ENCODE assay signal across 1 cellular context in the genomic region with DNA sequence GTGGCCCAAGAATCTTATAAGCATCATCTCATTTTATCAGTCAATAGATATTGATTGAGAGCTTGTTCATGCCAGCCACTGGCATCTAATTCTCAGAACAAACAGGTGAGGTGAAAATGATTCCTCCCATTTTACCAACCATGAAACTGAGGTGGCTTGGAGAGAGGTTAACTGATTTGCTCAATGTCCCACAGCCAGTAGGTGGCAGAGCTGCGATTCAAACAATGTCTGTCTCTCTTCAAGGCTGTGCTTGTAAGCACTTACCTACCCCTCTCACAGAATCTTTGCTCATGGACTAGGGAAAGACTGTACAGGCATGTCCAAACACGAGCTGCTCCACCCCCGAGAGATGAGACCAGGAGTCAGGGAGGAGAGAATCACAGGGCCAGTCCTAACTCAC.
TF ChIP-seq lines count a peak whose summit lies in the region.

No MANE protein-coding gene starts in this region.

TF ChIP-seq in GM23338, 12 proteins besides CTCF, POLR2A, EP300 and RAD21 (continued from another document):
- TF ChIP-seq, protein P1, sequence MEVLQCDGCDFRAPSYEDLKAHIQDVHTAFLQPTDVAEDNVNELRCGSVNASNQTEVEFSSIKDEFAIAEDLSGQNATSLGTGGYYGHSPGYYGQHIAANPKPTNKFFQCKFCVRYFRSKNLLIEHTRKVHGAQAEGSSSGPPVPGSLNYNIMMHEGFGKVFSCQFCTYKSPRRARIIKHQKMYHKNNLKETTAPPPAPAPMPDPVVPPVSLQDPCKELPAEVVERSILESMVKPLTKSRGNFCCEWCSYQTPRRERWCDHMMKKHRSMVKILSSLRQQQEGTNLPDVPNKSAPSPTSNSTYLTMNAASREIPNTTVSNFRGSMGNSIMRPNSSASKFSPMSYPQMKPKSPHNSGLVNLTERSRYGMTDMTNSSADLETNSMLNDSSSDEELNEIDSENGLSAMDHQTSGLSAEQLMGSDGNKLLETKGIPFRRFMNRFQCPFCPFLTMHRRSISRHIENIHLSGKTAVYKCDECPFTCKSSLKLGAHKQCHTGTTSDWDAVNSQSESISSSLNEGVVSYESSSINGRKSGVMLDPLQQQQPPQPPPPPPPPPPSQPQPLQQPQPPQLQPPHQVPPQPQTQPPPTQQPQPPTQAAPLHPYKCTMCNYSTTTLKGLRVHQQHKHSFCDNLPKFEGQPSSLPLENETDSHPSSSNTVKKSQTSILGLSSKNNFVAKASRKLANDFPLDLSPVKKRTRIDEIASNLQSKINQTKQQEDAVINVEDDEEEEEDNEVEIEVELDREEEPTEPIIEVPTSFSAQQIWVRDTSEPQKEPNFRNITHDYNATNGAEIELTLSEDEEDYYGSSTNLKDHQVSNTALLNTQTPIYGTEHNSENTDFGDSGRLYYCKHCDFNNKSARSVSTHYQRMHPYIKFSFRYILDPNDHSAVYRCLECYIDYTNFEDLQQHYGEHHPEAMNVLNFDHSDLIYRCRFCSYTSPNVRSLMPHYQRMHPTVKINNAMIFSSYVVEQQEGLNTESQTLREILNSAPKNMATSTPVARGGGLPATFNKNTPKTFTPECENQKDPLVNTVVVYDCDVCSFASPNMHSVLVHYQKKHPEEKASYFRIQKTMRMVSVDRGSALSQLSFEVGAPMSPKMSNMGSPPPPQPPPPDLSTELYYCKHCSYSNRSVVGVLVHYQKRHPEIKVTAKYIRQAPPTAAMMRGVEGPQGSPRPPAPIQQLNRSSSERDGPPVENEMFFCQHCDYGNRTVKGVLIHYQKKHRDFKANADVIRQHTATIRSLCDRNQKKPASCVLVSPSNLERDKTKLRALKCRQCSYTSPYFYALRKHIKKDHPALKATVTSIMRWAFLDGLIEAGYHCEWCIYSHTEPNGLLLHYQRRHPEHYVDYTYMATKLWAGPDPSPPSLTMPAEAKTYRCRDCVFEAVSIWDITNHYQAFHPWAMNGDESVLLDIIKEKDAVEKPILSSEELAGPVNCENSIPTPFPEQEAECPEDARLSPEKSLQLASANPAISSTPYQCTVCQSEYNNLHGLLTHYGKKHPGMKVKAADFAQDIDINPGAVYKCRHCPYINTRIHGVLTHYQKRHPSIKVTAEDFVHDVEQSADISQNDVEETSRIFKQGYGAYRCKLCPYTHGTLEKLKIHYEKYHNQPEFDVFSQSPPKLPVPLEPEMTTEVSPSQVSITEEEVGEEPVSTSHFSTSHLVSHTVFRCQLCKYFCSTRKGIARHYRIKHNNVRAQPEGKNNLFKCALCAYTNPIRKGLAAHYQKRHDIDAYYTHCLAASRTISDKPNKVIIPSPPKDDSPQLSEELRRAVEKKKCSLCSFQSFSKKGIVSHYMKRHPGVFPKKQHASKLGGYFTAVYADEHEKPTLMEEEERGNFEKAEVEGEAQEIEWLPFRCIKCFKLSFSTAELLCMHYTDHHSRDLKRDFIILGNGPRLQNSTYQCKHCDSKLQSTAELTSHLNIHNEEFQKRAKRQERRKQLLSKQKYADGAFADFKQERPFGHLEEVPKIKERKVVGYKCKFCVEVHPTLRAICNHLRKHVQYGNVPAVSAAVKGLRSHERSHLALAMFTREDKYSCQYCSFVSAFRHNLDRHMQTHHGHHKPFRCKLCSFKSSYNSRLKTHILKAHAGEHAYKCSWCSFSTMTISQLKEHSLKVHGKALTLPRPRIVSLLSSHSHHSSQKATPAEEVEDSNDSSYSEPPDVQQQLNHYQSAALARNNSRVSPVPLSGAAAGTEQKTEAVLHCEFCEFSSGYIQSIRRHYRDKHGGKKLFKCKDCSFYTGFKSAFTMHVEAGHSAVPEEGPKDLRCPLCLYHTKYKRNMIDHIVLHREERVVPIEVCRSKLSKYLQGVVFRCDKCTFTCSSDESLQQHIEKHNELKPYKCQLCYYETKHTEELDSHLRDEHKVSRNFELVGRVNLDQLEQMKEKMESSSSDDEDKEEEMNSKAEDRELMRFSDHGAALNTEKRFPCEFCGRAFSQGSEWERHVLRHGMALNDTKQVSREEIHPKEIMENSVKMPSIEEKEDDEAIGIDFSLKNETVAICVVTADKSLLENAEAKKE (CRISPR knock-in tag; IDR thresholded peaks at IDR 0.05): no peak
- TF ChIP-seq JUNB (IDR thresholded peaks at IDR 0.05; ENCODE audit: unreplicated experiment) (no peak), REST (IDR thresholded peaks at IDR 0.05; ENCODE audit: unreplicated experiment) (no peak), ETS1 (IDR thresholded peaks at IDR 0.05) (no peak), EZH2 (IDR thresholded peaks at IDR 0.05; ENCODE audit: low read depth, unreplicated experiment) (no peak), STAT1 (IDR thresholded peaks at IDR 0.05; ENCODE audit: unreplicated experiment) (no peak), EZH2phosphoT487 (IDR thresholded peaks at IDR 0.05; ENCODE audit: unreplicated experiment) (no peak), ZNF114 (CRISPR knock-in tag; IDR thresholded peaks at IDR 0.05) (no peak), CREB1 (CRISPR knock-in tag; IDR thresholded peaks at IDR 0.05; ENCODE audit: low read depth) (no peak)
TF ChIP-seq in GM23338: peak in this region for 0.
